8 cellular contexts compared by ENCODE assay signal in genomic region chr14:68248481-68249255, GRCh38.
DNase-seq lines count a peak whose midpoint lies in the region; ATAC-seq and TF ChIP-seq lines count a peak whose summit lies in the region.

No MANE protein-coding gene starts in this region.

- H3K27me3 ChIP-seq in BJ (ENCODE audit: control insufficient read depth, insufficient read depth, low read length), result no peaks in the 10 kb centered on the region
- H3K27me3 ChIP-seq in adipocyte (replicated peaks; ENCODE audit: control insufficient read depth, insufficient read depth, low read length), result no peaks in the 10 kb centered on the region
- H3K27me3 ChIP-seq in heart left ventricle, result no peaks in the 10 kb centered on the region
- no peaks in the 10 kb centered on the region for H3K27me3 ChIP-seq in psoas muscle (ENCODE audit: insufficient read depth in 3 of 3, low read length in 2 of 3)

- peaks cover 66% of the 10 kb centered on the region for H3K4me1 ChIP-seq in adipocyte (ENCODE audit: control insufficient read depth, insufficient read depth, low read length)
- peaks cover 17 to 84% (median 78%) of the 10 kb centered on the region in 12 donors for H3K4me1 ChIP-seq in heart left ventricle
- peaks cover 75% of the 10 kb centered on the region for H3K4me1 ChIP-seq in psoas muscle

- intact Hi-C loops in heart left ventricle (cut with DNase I), result loop anchor here (1.0 to 10.0 kb wide), 18 partner anchors 106 to 569 kb away; partner anchors contain the start of gene ZFP36L1 (in 3 of the 10)
- intact Hi-C loops in psoas muscle (cut with DNase I), result loop anchor here (1.0 to 10.0 kb wide), 9 partner anchors 56 to 569 kb away; partner anchors contain the start of gene ZFP36L1 (in 2 of the 2)

- 42 to 52% (median 44%) methylated on average over 7 of the region's 7 CpGs for WGBS in heart left ventricle, 4 donors
- WGBS in psoas muscle, 3 donors, result 18 to 24% (median 21%) methylated on average over 7 of the region's 7 CpGs

- H3K36me3 ChIP-seq in BJ (ENCODE audit: control insufficient read depth, insufficient read depth, low read length) (no peaks in the 10 kb centered on the region), adipocyte (ENCODE audit: control insufficient read depth, insufficient read depth, low read length, severe bottlenecking) (no peaks in the 10 kb centered on the region), heart left ventricle (no peaks in the 10 kb centered on the region), psoas muscle (ENCODE audit: insufficient read depth in 1 of 2, low read depth in 1 of 2) (no peaks in the 10 kb centered on the region)

- no peak overlapping the region for H3K4me3 ChIP-seq in BJ (ENCODE audit: low read depth, low read length)
- H3K4me3 ChIP-seq in adipocyte (ENCODE audit: low read length), result peak overlapping the region; percentile 12
- H3K4me3 ChIP-seq in heart left ventricle, result no peak overlapping the region
- no peak overlapping the region for H3K4me3 ChIP-seq in psoas muscle

- DNase-seq in BJ (ENCODE audit: low read depth) (no peak), GM13976 (ENCODE audit: low spot score) (peak; percentile 52), NCI-H2107 (lab: John Stamatoyannopoulos, UW) (peak; percentile 51), adipocyte (ENCODE audit: low read depth) (peak; percentile 81), heart left ventricle (peak in 3 of 5 donors; percentile 32 to 66 (median 39)), psoas muscle (peak; percentile 49 to 79)

- TF ChIP-seq POLR2A in heart left ventricle (IDR thresholded peaks at IDR 0.05), result no peak

- ATAC-seq in heart left ventricle (peak; percentile 56 to 75 (median 70)), psoas muscle (peak; percentile 87 to 92 (median 88)), GM21528 (IDR thresholded peaks at IDR 0.05; ENCODE audit: low FRiP score, unreplicated experiment) (no peak), GM19455 (IDR thresholded peaks at IDR 0.05; ENCODE audit: unreplicated experiment) (no peak)

- H3K9ac ChIP-seq in adipocyte (ENCODE audit: low read length), result peak overlapping the region; percentile 75

- in situ Hi-C loops in GM13976 (cut with MboI; ENCODE audit: low sequenced_read_pairs, unreplicated experiment), result loop anchor here (5.0 kb wide), 1 partner anchor 569 kb away; no protein-coding TSS in a partner anchor

- CTCF ChIA-PET in BJ (lab: Yijun Ruan, JAX), result interaction anchor here (0.6 to 8.9 kb wide), 29 partner anchors 11 to 595 kb away, joined by 3 to 139 read pairs (median 4); partner anchors contain the start of gene ZFP36L1

- H3K9me3 ChIP-seq in adipocyte (ENCODE audit: control insufficient read depth, low read length) (no peaks in the 10 kb centered on the region), heart left ventricle (no peaks in the 10 kb centered on the region), psoas muscle (no peaks in the 10 kb centered on the region)

- POLR2A ChIA-PET in BJ (lab: Charles Lee), result interaction anchor here (0.6 kb wide), 1 partner anchor 434 kb away, joined by 9 read pairs; no protein-coding TSS in a partner anchor

- H3K27ac ChIP-seq in heart left ventricle, result peak overlapping the region in 11 of 12 donors; percentile 23 to 91 (median 85)
- peak overlapping the region; percentile 89 for H3K27ac ChIP-seq in psoas muscle

- TF ChIP-seq CTCF in BJ (IDR thresholded peaks at IDR 0.05; ENCODE audit: insufficient read depth, low read depth, low read length) (peak; percentile 53), GM13976 (IDR thresholded peaks at IDR 0.05; ENCODE audit: borderline replicate concordance, control extremely low read depth, extremely low read depth, insufficient read depth, missing control alignments) (peak; percentile 14), heart left ventricle (IDR thresholded peaks at IDR 0.05) (peak; percentile 54 to 80 (median 68)), psoas muscle (IDR thresholded peaks at IDR 0.05) (peak; percentile 69)

Comparison
In these comparisons a context has a peak if more than half of its experiments do, and no peak if none do; other contexts are left out.
1. CTCF ChIP-seq: peak in every context shown above with its lines; median percentile 69 in psoas muscle; 68 in heart left ventricle; 53 in BJ; 14 in GM13976.
2. ATAC-seq: peak in heart left ventricle (4 of 4) and psoas muscle (4 of 4); none in GM21528 (single experiment) and GM19455 (single experiment).